22 cellular contexts compared by ENCODE assay signal in genomic region chr2:109655287-109655686, GRCh38. TPM values are rescaled to one million over a fixed set of nuclear protein-coding genes. Genes with fewer than 3 reads are reported as not detected.
DNase-seq lines count a peak whose midpoint lies in the region; ATAC-seq, FAIRE-seq and TF ChIP-seq lines count a peak whose summit lies in the region.
"Had no signal": no experiment of that assay in that cellular context is flagged by ENCODE, and none has a peak within 500 bp of the region (broad histone marks: within the 10 kb centered on the region; RNA-seq: fewer than 3 reads in every experiment).

No MANE protein-coding gene starts in this region.

- no peak overlapping the region for H3K18ac ChIP-seq in trophoblast cell (ENCODE audit: low read length)

- H2AFZ ChIP-seq in GM23248, result no peak overlapping the region; the same call in 1 of the 2 replicates
- no peak overlapping the region for H2AFZ ChIP-seq in trophoblast cell (ENCODE audit: insufficient read depth, low read length, poor library complexity)

- H3K79me1 ChIP-seq in trophoblast cell (ENCODE audit: low read length), result peaks cover 3% of the 10 kb centered on the region

- peak; percentile 40 for FAIRE-seq in bronchial epithelial cell (lab: Jason Lieb, UNC)
- FAIRE-seq: A549, GM12878, GM19239, H54 had no signal

- H3K9me2 ChIP-seq in GM23248 (ENCODE audit: insufficient read depth), result no peaks in the 10 kb centered on the region

- H3K4me1 ChIP-seq in GM23248 (ENCODE audit: insufficient read depth) (peaks cover 14% of the 10 kb centered on the region), trophoblast cell (ENCODE audit: control insufficient read depth in 1 of 2, insufficient read depth in 2 of 2, low read length in 2 of 2) (peaks cover 3 to 5% of the 10 kb centered on the region in 2 experiments), left lung (no peaks in the 10 kb centered on the region)
- H3K4me1 ChIP-seq: A549, HAP-1 had no signal

- H3K9ac ChIP-seq in GM23248, result no peak overlapping the region
- H3K9ac ChIP-seq in trophoblast cell (ENCODE audit: low read length), result no peak overlapping the region

- H3K9me3 ChIP-seq in GM23248 (ENCODE audit: low read depth) (no peaks in the 10 kb centered on the region), trophoblast cell (ENCODE audit: insufficient read depth, low read depth, low read length) (peaks cover 5% of the 10 kb centered on the region), left lung (no peaks in the 10 kb centered on the region)
- H3K9me3 ChIP-seq: A549, HAP-1 had no signal

- 73 to 82% methylated on average over 3 of the region's 3 CpGs for WGBS in GM23248 (ENCODE audit: low coverage in 1 of 2, low lambda C conversion rate in 2 of 2, missing lambda C conversion rate in 2 of 2), 2 experiments
- no CpG with 5 or more reads among the region's 3 CpGs for WGBS in trophoblast cell (ENCODE audit: extremely low coverage, insufficient coverage, insufficient read length)

- H3K23ac ChIP-seq in trophoblast cell (ENCODE audit: low read length), result no peak overlapping the region

- H4K12ac ChIP-seq in trophoblast cell (ENCODE audit: low read depth, low read length), result no peak overlapping the region

- H4K8ac ChIP-seq in trophoblast cell (ENCODE audit: low read depth, low read length), result no peak overlapping the region

- H3K79me2 ChIP-seq in GM23248 (ENCODE audit: insufficient read depth), result no peaks in the 10 kb centered on the region
- H3K79me2 ChIP-seq in trophoblast cell (ENCODE audit: control insufficient read depth, insufficient read depth, low read length, poor library complexity), result no peaks in the 10 kb centered on the region

- ATAC-seq in left lung, result no peak
- ATAC-seq: A549, GM12878 had no signal

- H3K4me2 ChIP-seq in GM23248 (ENCODE audit: unreplicated experiment), result no peak overlapping the region
- no peak overlapping the region for H3K4me2 ChIP-seq in trophoblast cell (ENCODE audit: low read length)
- H3K4me2 ChIP-seq: A549 had no signal

- H2BK12ac ChIP-seq in trophoblast cell (ENCODE audit: low read length), result peak overlapping the region; percentile 52

- peak; percentile 27 for DNase-seq in AG20443 (ENCODE audit: low spot score)
- peak; percentile 29 for DNase-seq in GM23248
- no peak for DNase-seq in bronchial epithelial cell (ENCODE audit: low read depth)
- DNase-seq in trophoblast cell, result no peak
- DNase-seq in SIG-M5 (lab: John Stamatoyannopoulos, UW), result no peak
- DNase-seq in left lung, result no peak
- no peak for DNase-seq in activated CD4-positive, alpha-beta T cell treated with anti-CD3 and anti-CD28 coated beads, Interleukin-2, amount 50 U/mL, for 4 hours
- DNase-seq: 8988T; ACHN; C1 segment of cervical spinal cord; Calu3; CD4-positive, alpha-beta memory T cell; COR-L47; DMS53; GDM1; GOT3; HFFc6 had no signal

- H4K91ac ChIP-seq in trophoblast cell (ENCODE audit: low read depth, low read length), result no peak overlapping the region

- H3K36me3 ChIP-seq in GM23248 (ENCODE audit: low read depth) (no peaks in the 10 kb centered on the region), bronchial epithelial cell (ENCODE audit: control insufficient read depth, insufficient read depth, low read length) (no peaks in the 10 kb centered on the region), trophoblast cell (ENCODE audit: control insufficient read depth in 1 of 2, insufficient read depth in 2 of 2, low read length in 2 of 2) (no peaks in the 10 kb centered on the region), left lung (no peaks in the 10 kb centered on the region)
- H3K36me3 ChIP-seq: HAP-1 had no signal

- H3F3A ChIP-seq in GM23248 (ENCODE audit: insufficient read depth), result 0 out of 2 replicates have a peak, but pooled peaks cover 3% of the 10 kb centered on the region

- no peak overlapping the region for H2BK120ac ChIP-seq in trophoblast cell (ENCODE audit: insufficient read depth, low read length, poor library complexity)

- intact Hi-C loops in left lung (cut with DNase I), result no loop called here

- H3K27ac ChIP-seq in GM23248 (no peak overlapping the region), trophoblast cell (ENCODE audit: low read depth, low read length) (no peak overlapping the region), left lung (no peak overlapping the region)
- H3K27ac ChIP-seq: A549 had no signal

- H2AK5ac ChIP-seq in trophoblast cell (ENCODE audit: low read length), result no peak overlapping the region

- no peak overlapping the region for H3K4ac ChIP-seq in trophoblast cell (ENCODE audit: low read depth, low read length)

- H4K20me1 ChIP-seq in GM23248 (ENCODE audit: insufficient read depth), result no peaks in the 10 kb centered on the region

- no peak overlapping the region for H3K4me3 ChIP-seq in GM23248
- no peak overlapping the region for H3K4me3 ChIP-seq in bronchial epithelial cell (ENCODE audit: low read depth, low read length)
- no peak overlapping the region for H3K4me3 ChIP-seq in trophoblast cell (ENCODE audit: low read depth, low read length)
- no peak overlapping the region for H3K4me3 ChIP-seq in left lung
- H3K4me3 ChIP-seq: A549, GM12878, HAP-1 had no signal

- H3K14ac ChIP-seq in trophoblast cell (ENCODE audit: low read length), result no peak overlapping the region

- TF ChIP-seq CTCF in bronchial epithelial cell (IDR thresholded peaks at IDR 0.05; ENCODE audit: insufficient read depth, low read length, severe bottlenecking) (no peak), left lung (IDR thresholded peaks at IDR 0.05) (no peak)

- in situ Hi-C loops in GM23248 (cut with MboI), result no loop called here

- no peaks in the 10 kb centered on the region for H3K27me3 ChIP-seq in GM23248 (replicated peaks; ENCODE audit: insufficient read depth)
- H3K27me3 ChIP-seq in bronchial epithelial cell (ENCODE audit: control insufficient read depth, insufficient read depth, low read length), result no peaks in the 10 kb centered on the region
- no peaks in the 10 kb centered on the region for H3K27me3 ChIP-seq in trophoblast cell (ENCODE audit: insufficient read depth, low read length)
- no peaks in the 10 kb centered on the region for H3K27me3 ChIP-seq in left lung

- no peak overlapping the region for H2BK5ac ChIP-seq in trophoblast cell (ENCODE audit: low read depth, low read length, poor library complexity)

RNA-seq across cellular contexts. Expression of gene SOWAHC, which starts 41.1 kb away (rescaled TPM):
- total RNA-seq in GM23248 (2014; rRNA removed; shearing (Covaris generic)), result 43.6 and 46.0 TPM in 2 replicates
- 18.0 and 19.8 TPM in 2 replicates for polyA plus RNA-seq in GM23248 (2016; fragmentation: Nextera tagmentation; extraction: Ambion mirVana)
- total RNA-seq in bronchial epithelial cell, result 48.4 and 63.5 TPM in 2 replicates
- 28.1 and 29.3 TPM in 2 replicates for polyA plus RNA-seq in trophoblast cell (2013)
- total RNA-seq in left lung, result 10 to 100 TPM; 11.2 to 12.6 TPM

RNA-seq across cellular contexts. Expression of gene SEPTIN10, which starts 41.5 kb away (rescaled TPM):
- total RNA-seq in GM23248 (2014; rRNA removed; shearing (Covaris generic)), result 129 and 152 TPM in 2 replicates
- polyA plus RNA-seq in GM23248 (2016; fragmentation: Nextera tagmentation; extraction: Ambion mirVana), result 142 and 144 TPM in 2 replicates
- 62.4 and 89.7 TPM in 2 replicates for total RNA-seq in bronchial epithelial cell
- polyA plus RNA-seq in trophoblast cell (2013), result 109 and 116 TPM in 2 replicates
- total RNA-seq in left lung, result 10 to 100 TPM; 66.6 to 73.8 TPM

Comparison
In these comparisons a context has a peak if more than half of its experiments do, and no peak if none do; other contexts are left out.
1. DNase-seq: peak in AG20443 (single experiment) and GM23248 (single experiment); none in bronchial epithelial cell (single experiment), trophoblast cell (0 of 2), SIG-M5 (single experiment), left lung (0 of 2) and activated CD4-positive, alpha-beta T cell treated with anti-CD3 and anti-CD28 coated beads, Interleukin-2, amount 50 U/mL, for 4 hours (0 of 2).